Comparison of ENCODE assay signal across 8 cellular contexts in genomic region chr15:80060490-80061006, GRCh38. TPM values are rescaled to one million over a fixed set of nuclear protein-coding genes. Genes with fewer than 3 reads are reported as not detected.
DNase-seq lines count a peak whose midpoint lies in the region; ATAC-seq and TF ChIP-seq lines count a peak whose summit lies in the region.
"Not testable (repeated sequence)": the region's sequence is repeated elsewhere in the genome, so short reads cannot be mapped to it uniquely, and the experiment has no call there.

No MANE protein-coding gene starts in this region.

- peak overlapping the region; percentile 44 for H2AFZ ChIP-seq in ACC112 (ENCODE audit: low read length, unreplicated experiment)

- peaks cover 34% of the 10 kb centered on the region for H3K79me2 ChIP-seq in ACC112 (ENCODE audit: control insufficient read depth, insufficient read depth, low read length, unreplicated experiment)

- H3K27ac Mint-ChIP-seq in WTC11 = peak overlapping the region; percentile 95
- H3K27ac Mint-ChIP-seq in mesothelial cell of epicardium = peak overlapping the region; percentile 91

- not testable (repeated sequence) for H3K36me3 Mint-ChIP-seq in WTC11, mesothelial cell of epicardium

- peak overlapping the region; percentile 89 for H3K4me3 Mint-ChIP-seq in WTC11
- H3K4me3 Mint-ChIP-seq in mesothelial cell of epicardium = peak overlapping the region; percentile 82

- POLR2A ChIA-PET in WTC11 (lab: Charles Lee) = interaction anchor here (0.8 to 2.8 kb wide), 2 partner anchors 92 to 211 kb away, joined by 3 to 17 read pairs; partner anchors contain the start of gene FAH

- H3K9me3 Mint-ChIP-seq in WTC11, mesothelial cell of epicardium: not testable (repeated sequence)

- not testable (repeated sequence) for H3K36me3 ChIP-seq in ACC112 (ENCODE audit: insufficient read depth, low read length)

- ATAC-seq in WTC11 = not testable (repeated sequence)
- peak; percentile 9 for ATAC-seq in foreskin keratinocyte

- peak overlapping the region; percentile 96 for H3K4me3 ChIP-seq in ACC112 (ENCODE audit: low read depth, low read length)

- CTCF ChIA-PET in WTC11 (lab: Charles Lee) = interaction anchor here (0.8 to 1.4 kb wide), 4 partner anchors 12 to 164 kb away, joined by 3 to 11 read pairs (median 4); partner anchors contain the start of gene FAH

- not testable (repeated sequence) for H3K27me3 Mint-ChIP-seq in WTC11 (ENCODE audit: low read depth)
- H3K27me3 Mint-ChIP-seq in mesothelial cell of epicardium (ENCODE audit: low read depth) = peaks cover 12% of the 10 kb centered on the region

- not testable (repeated sequence) for DNase-seq in GM20000 (ENCODE audit: low spot score); WTC11 (ENCODE audit: low spot score); mesothelial cell of epicardium (ENCODE audit: low spot score in 2 of 2, unreplicated experiment in 2 of 2)
- DNase-seq in NCI-H226 (peak; percentile 37), astrocyte of the hippocampus (ENCODE audit: low read depth, low spot score) (peak; percentile 45), foreskin keratinocyte (peak in 1 of 2 donors; percentile 38)
- DNase-seq in stimulated activated CD4-positive, alpha-beta T cell treated with anti-CD3 and anti-CD28 coated beads, Interleukin-12 subunit alpha, Interleukin-12 subunit beta, amount 100 ng/mL, for 4 hours = peak; percentile 13

- TF ChIP-seq CTCF in GM20000 (IDR thresholded peaks at IDR 0.05; ENCODE audit: extremely low read depth, missing control alignments) (peak; percentile 29), foreskin keratinocyte (conservative IDR thresholded peaks at IDR 0.05) (peak; percentile 53)
- TF ChIP-seq CTCF in WTC11 (IDR thresholded peaks at IDR 0.05); mesothelial cell of epicardium (IDR thresholded peaks at IDR 0.05; ENCODE audit: unreplicated experiment): not testable (repeated sequence)

- H3K27ac ChIP-seq in ACC112 (ENCODE audit: low read depth, low read length) (peak overlapping the region; percentile 77), foreskin keratinocyte (peak overlapping the region; percentile 26)

- H3K4me1 Mint-ChIP-seq in WTC11 (peaks cover 48% of the 10 kb centered on the region), mesothelial cell of epicardium (peaks cover 23% of the 10 kb centered on the region)

- peaks cover 11% of the 10 kb centered on the region; the same call in 1 of the 2 replicates for H3K27me3 ChIP-seq in ACC112 (ENCODE audit: insufficient read depth, low read length)
- H3K27me3 ChIP-seq in foreskin keratinocyte = not testable (repeated sequence)

- H3K4me1 ChIP-seq in ACC112 (ENCODE audit: control insufficient read depth, insufficient read depth, low read length, unreplicated experiment) (peaks cover 23% of the 10 kb centered on the region), foreskin keratinocyte (peaks cover 18% of the 10 kb centered on the region)

TF ChIP-seq in WTC11, 78 proteins besides CTCF, POLR2A, EP300 and RAD21:
- TF ChIP-seq USF1 (CRISPR knock-in tag; IDR thresholded peaks at IDR 0.05) (0 out of 2 replicates have a peak, but pooled peaks have one; percentile 28), GTF2I (CRISPR knock-in tag; conservative IDR thresholded peaks at IDR 0.05) (peak; percentile 61; the same call in 1 of the 2 replicates)

RNA-seq across cellular contexts. Expression of gene ZFAND6, which starts 1.1 kb away (rescaled TPM):
- total RNA-seq in WTC11 (2021) = 108 to 119 TPM (median 114 TPM) in 3 replicates
- total RNA-seq in foreskin keratinocyte = 61.6 and 66.2 TPM in 2 replicates
- 43.7 and 47.4 TPM in 2 replicates for polyA plus RNA-seq in foreskin keratinocyte
- total RNA-seq in mesothelial cell of epicardium = 80.4 to 88.8 TPM (median 85.2 TPM) in 3 replicates
